Comparison of ENCODE assay signal across 17 cellular contexts in the genomic region with DNA sequence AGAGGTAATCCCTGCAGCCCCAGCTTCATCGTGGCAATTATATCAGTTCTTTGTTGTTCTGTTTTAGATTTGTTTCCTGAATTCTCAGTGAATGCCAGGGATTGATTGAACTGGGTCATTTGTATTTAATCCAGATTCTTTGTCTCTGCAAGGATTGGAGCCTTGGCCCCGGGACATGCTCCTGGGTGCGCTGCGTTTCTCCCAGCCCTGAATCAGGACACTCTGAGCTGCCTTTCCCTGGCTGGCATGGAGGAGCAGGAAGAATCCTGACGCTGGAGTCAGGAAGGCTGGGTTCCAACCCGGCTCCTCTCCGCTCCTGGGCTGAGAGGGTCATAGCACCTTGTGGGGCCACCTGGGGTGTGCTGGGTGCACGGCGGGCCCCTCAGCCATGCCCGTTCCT.
A peak's percentile ranks its signal among the peaks of the same experiment; 100 is the strongest.
DNase-seq lines count a peak whose midpoint lies in the region; ATAC-seq and TF ChIP-seq lines count a peak whose summit lies in the region.
"Had no signal": no experiment of that assay in that cellular context is flagged by ENCODE, and none has a peak within 500 bp of the region (broad histone marks: within the 10 kb centered on the region; RNA-seq: fewer than 3 reads in every experiment).

No MANE protein-coding gene starts in this region.

- H3K27ac ChIP-seq in left ventricle myocardium inferior (replicated peaks): peak overlapping the region; percentile 95
- no peak overlapping the region for H3K27ac ChIP-seq in body of pancreas
- peak overlapping the region; percentile 81 for H3K27ac ChIP-seq in layer of hippocampus (ENCODE audit: low read depth, low read length)
- peak overlapping the region; percentile 48 for H3K27ac ChIP-seq in skeletal muscle tissue (ENCODE audit: low read depth, low read length)

- no peaks in the 10 kb centered on the region for H3K27me3 ChIP-seq in left ventricle myocardium inferior (ENCODE audit: low read depth)
- no peaks in the 10 kb centered on the region for H3K27me3 ChIP-seq in body of pancreas
- H3K27me3 ChIP-seq in layer of hippocampus (ENCODE audit: control insufficient read depth, insufficient read depth, low read length): no peaks in the 10 kb centered on the region
- no peaks in the 10 kb centered on the region for H3K27me3 ChIP-seq in skeletal muscle tissue (ENCODE audit: control insufficient read depth in 3 of 3, insufficient read depth in 3 of 3, low read length in 3 of 3)

- no peaks in the 10 kb centered on the region for H3K36me3 ChIP-seq in left ventricle myocardium inferior
- no peaks in the 10 kb centered on the region for H3K36me3 ChIP-seq in body of pancreas (replicated peaks in 1 of 2; ENCODE audit: insufficient read depth in 1 of 2, low read depth in 2 of 2)
- H3K36me3 ChIP-seq in skeletal muscle tissue (ENCODE audit: control insufficient read depth in 3 of 3, insufficient read depth in 3 of 3, low read length in 3 of 3): no peaks in the 10 kb centered on the region

- TF ChIP-seq POLR2A in body of pancreas (IDR thresholded peaks at IDR 0.05): no peak

- H3K9ac ChIP-seq in skeletal muscle tissue (ENCODE audit: low read depth in 1 of 3, low read length in 3 of 3): peak overlapping the region in 2 of 3 donors; percentile 40

- intact Hi-C loops in left ventricle myocardium inferior (cut with micrococcal nuclease): loop anchor here (5.0 to 10.0 kb wide), 3 partner anchors 147 to 1105 kb away; no protein-coding TSS in a partner anchor
- intact Hi-C loops in Right ventricle myocardium inferior (cut with DNase I): no loop called here
- intact Hi-C loops in body of pancreas (cut with DNase I): no loop called here

- DNase-seq in left ventricle myocardium inferior (no peak), Right ventricle myocardium inferior (ENCODE audit: missing footprints) (no peak), body of pancreas (no peak), GDM1 (lab: John Stamatoyannopoulos, UW) (no peak), NCI-H2196 treated with DMSO at 0.1 percent for 48 hours (lab: John Stamatoyannopoulos, UW; ENCODE audit: unreplicated experiment) (no peak)
- DNase-seq: CD4-positive, alpha-beta T cell; DMS53; EL; KBM-7; MV-4-11; NCI-H1694 treated with DMSO at 0.1 percent for 48 hours; NCI-H510A; NCI-H748 treated with DMSO at 0.1 percent for 48 hours; SIG-M5 had no signal

- H3K9me3 ChIP-seq in left ventricle myocardium inferior (replicated peaks) (no peaks in the 10 kb centered on the region), body of pancreas (no peaks in the 10 kb centered on the region), skeletal muscle tissue (ENCODE audit: control insufficient read depth in 3 of 3, low read length in 3 of 3) (no peaks in the 10 kb centered on the region)

- TF ChIP-seq CTCF in left ventricle myocardium inferior (IDR thresholded peaks at IDR 0.05; ENCODE audit: borderline replicate concordance): no peak
- TF ChIP-seq CTCF in body of pancreas (IDR thresholded peaks at IDR 0.05): no peak

- ATAC-seq in Right ventricle myocardium inferior: no peak
- ATAC-seq in body of pancreas: peak; percentile 13
- ATAC-seq in SK-N-SH treated with all-trans-retinoic acid at 6 μM for 48 hours: no peak

- H3K4me3 ChIP-seq in left ventricle myocardium inferior (no peak overlapping the region), body of pancreas (no peak overlapping the region), skeletal muscle tissue (ENCODE audit: low read length in 3 of 3) (no peak overlapping the region)

- H3K4me1 ChIP-seq in left ventricle myocardium inferior (peaks cover 67% of the 10 kb centered on the region), body of pancreas (peaks cover 14% of the 10 kb centered on the region), skeletal muscle tissue (ENCODE audit: control insufficient read depth in 3 of 3, insufficient read depth in 3 of 3, low read length in 3 of 3) (peaks cover 29 to 51% (median 51%) of the 10 kb centered on the region in 3 donors)

- 51 to 53% methylated on average over 9 to 10 of the region's 10 CpGs for WGBS in body of pancreas, 2 donors

TF ChIP-seq in SK-N-SH treated with all-trans-retinoic acid at 6 μM for 48 hours, 23 proteins besides CTCF, POLR2A, EP300 and RAD21:
- TF ChIP-seq GLIS3 (CRISPR knock-in tag; IDR thresholded peaks at IDR 0.05) (no peak), TOX (CRISPR knock-in tag; IDR thresholded peaks at IDR 0.05; ENCODE audit: borderline replicate concordance) (no peak), OSR1 (CRISPR knock-in tag; IDR thresholded peaks at IDR 0.05) (no peak), TCF4 (CRISPR knock-in tag; IDR thresholded peaks at IDR 0.05; ENCODE audit: borderline replicate concordance) (no peak), ARNTL (CRISPR knock-in tag; IDR thresholded peaks at IDR 0.05; ENCODE audit: borderline replicate concordance, low read depth) (no peak), ZFP30 (CRISPR knock-in tag; IDR thresholded peaks at IDR 0.05) (no peak), ZFP3 (CRISPR knock-in tag; IDR thresholded peaks at IDR 0.05) (no peak), SNAI2 (CRISPR knock-in tag; IDR thresholded peaks at IDR 0.05) (no peak), ISL1 (CRISPR knock-in tag; IDR thresholded peaks at IDR 0.05) (no peak), ZNF70 (CRISPR knock-in tag; IDR thresholded peaks at IDR 0.05) (no peak), CSDC2 (CRISPR knock-in tag; IDR thresholded peaks at IDR 0.05) (no peak), RARB (CRISPR knock-in tag; IDR thresholded peaks at IDR 0.05) (no peak), ZNF565 (CRISPR knock-in tag; conservative IDR thresholded peaks at IDR 0.05; ENCODE audit: low read depth) (no peak), BACH2 (CRISPR knock-in tag; IDR thresholded peaks at IDR 0.05; ENCODE audit: borderline replicate concordance) (no peak), ESRRG (CRISPR knock-in tag; IDR thresholded peaks at IDR 0.05) (no peak), ZNF8 (CRISPR knock-in tag; IDR thresholded peaks at IDR 0.05) (no peak)
- TF ChIP-seq, protein P1, sequence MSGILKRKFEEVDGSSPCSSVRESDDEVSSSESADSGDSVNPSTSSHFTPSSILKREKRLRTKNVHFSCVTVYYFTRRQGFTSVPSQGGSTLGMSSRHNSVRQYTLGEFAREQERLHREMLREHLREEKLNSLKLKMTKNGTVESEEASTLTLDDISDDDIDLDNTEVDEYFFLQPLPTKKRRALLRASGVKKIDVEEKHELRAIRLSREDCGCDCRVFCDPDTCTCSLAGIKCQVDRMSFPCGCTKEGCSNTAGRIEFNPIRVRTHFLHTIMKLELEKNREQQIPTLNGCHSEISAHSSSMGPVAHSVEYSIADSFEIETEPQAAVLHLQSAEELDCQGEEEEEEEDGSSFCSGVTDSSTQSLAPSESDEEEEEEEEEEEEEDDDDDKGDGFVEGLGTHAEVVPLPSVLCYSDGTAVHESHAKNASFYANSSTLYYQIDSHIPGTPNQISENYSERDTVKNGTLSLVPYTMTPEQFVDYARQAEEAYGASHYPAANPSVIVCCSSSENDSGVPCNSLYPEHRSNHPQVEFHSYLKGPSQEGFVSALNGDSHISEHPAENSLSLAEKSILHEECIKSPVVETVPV (CRISPR knock-in tag; IDR thresholded peaks at IDR 0.05): no peak
- TF ChIP-seq, protein P2, sequence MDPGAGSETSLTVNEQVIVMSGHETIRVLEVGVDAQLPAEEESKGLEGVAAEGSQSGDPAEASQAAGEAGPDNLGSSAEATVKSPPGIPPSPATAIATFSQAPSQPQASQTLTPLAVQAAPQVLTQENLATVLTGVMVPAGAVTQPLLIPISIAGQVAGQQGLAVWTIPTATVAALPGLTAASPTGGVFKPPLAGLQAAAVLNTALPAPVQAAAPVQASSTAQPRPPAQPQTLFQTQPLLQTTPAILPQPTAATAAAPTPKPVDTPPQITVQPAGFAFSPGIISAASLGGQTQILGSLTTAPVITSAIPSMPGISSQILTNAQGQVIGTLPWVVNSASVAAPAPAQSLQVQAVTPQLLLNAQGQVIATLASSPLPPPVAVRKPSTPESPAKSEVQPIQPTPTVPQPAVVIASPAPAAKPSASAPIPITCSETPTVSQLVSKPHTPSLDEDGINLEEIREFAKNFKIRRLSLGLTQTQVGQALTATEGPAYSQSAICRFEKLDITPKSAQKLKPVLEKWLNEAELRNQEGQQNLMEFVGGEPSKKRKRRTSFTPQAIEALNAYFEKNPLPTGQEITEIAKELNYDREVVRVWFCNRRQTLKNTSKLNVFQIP (CRISPR knock-in tag; IDR thresholded peaks at IDR 0.05; ENCODE audit: borderline replicate concordance, low read depth): no peak

Comparison
In these comparisons a context has a peak if more than half of its experiments do, and no peak if none do; other contexts are left out.
1. H3K27ac ChIP-seq: peak in left ventricle myocardium inferior (single experiment), layer of hippocampus (single experiment) and skeletal muscle tissue (single experiment); none in body of pancreas (0 of 4).